17 cellular contexts compared by ENCODE assay signal in the genomic region with DNA sequence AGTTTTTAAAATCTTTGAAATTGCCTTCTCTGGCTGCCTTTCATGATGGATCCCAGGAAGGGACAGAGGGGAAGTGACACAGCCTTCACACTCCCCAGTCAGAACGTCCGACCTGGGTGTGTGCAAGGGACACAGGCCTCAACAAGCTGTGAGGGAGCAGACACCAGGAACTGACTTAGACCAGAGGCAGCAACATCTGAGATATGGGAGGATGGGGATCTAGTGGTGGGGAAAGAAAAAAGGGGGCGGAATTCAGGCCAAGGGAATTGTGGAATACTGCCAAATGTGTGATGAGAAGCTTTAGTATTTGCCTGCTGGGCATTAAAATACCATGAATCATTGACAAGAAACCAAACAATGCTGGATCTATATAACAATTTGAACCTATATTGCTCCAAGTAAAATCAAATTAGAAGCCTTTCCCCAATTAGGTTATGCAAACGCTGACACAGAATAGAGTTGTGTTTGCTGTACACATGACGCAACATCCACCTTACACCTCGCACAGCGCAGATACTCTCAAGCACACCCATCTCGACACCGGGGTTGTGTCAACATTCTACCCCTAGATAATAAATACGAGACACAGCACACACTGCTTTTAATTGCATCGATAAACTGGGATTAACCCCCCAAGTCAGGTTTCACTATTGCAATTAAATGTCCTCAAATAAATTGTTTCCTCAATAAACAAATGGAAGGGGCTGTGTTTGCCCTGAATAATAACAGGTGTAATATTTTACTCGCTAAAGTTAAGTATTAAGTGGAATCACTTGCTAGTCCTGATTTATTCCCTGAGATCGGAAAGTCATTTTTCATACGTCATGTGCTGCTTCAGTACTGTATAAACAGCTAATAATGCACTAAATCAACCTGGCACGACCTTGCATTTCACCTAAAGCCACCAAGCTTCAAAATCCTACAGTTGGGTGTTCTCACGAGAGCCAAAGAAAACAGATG. TPM values are rescaled to one million over a fixed set of nuclear protein-coding genes. Genes with fewer than 3 reads are reported as not detected.
A peak's percentile ranks its signal among the peaks of the same experiment; 100 is the strongest.
DNase-seq lines count a peak whose midpoint lies in the region; ATAC-seq and TF ChIP-seq lines count a peak whose summit lies in the region.
"Had no signal": no experiment of that assay in that cellular context is flagged by ENCODE, and none has a peak within 500 bp of the region (broad histone marks: within the 10 kb centered on the region; RNA-seq: fewer than 3 reads in every experiment).

No MANE protein-coding gene starts in this region.

- CTCF ChIA-PET in activated naive CD4-positive, alpha-beta T cell treated with anti-CD3 and anti-CD28 coated beads for 36 hours (lab: Charles Lee) = no interaction called here

- ATAC-seq in GM19328 (IDR thresholded peaks at IDR 0.05; ENCODE audit: unreplicated experiment) = no peak
- ATAC-seq: left lobe of liver; stimulated activated naive CD8-positive, alpha-beta T cell treated with anti-CD3 and anti-CD28 coated beads, Interleukin-15, amount 100 ng/mL, for 72 hours had no signal

- intact Hi-C loops in cardiac septum (cut with DNase I) = no loop called here
- intact Hi-C loops in activated naive CD4-positive, alpha-beta T cell treated with anti-CD3 and anti-CD28 coated beads for 36 hours (cut with micrococcal nuclease) = no loop called here

- no peaks in the 10 kb centered on the region for H3K36me3 Mint-ChIP-seq in activated naive CD4-positive, alpha-beta T cell treated with anti-CD3 and anti-CD28 coated beads for 36 hours (ENCODE audit: low read depth)
- H3K36me3 Mint-ChIP-seq: activated naive CD4-positive, alpha-beta T cell treated with anti-CD3 and anti-CD28 coated beads, Interleukin-2, amount 10 ng/mL, durations not matched to agents 7 days and 5 days had no signal

- TF ChIP-seq CTCF in epithelial cell of esophagus (IDR thresholded peaks at IDR 0.05; ENCODE audit: insufficient read depth, low read depth, low read length, missing control alignments) = no peak

- peaks cover 71% of the 10 kb centered on the region for H3K27me3 Mint-ChIP-seq in activated naive CD4-positive, alpha-beta T cell treated with anti-CD3 and anti-CD28 coated beads for 36 hours (ENCODE audit: low read depth)

- H3K4me3 ChIP-seq in epithelial cell of esophagus (ENCODE audit: low read length) = no peak overlapping the region

- H3K4me3 Mint-ChIP-seq in activated naive CD4-positive, alpha-beta T cell treated with anti-CD3 and anti-CD28 coated beads for 36 hours = no peak overlapping the region
- H3K4me3 Mint-ChIP-seq: activated naive CD4-positive, alpha-beta T cell treated with anti-CD3 and anti-CD28 coated beads, Interleukin-2, amount 10 ng/mL, durations not matched to agents 7 days and 5 days; stimulated activated naive CD8-positive, alpha-beta T cell treated with anti-CD3 and anti-CD28 coated beads, Interleukin-15, amount 100 ng/mL, for 72 hours had no signal

- H3K9me3 Mint-ChIP-seq in activated naive CD4-positive, alpha-beta T cell treated with anti-CD3 and anti-CD28 coated beads for 36 hours = no peaks in the 10 kb centered on the region
- H3K9me3 Mint-ChIP-seq: activated naive CD4-positive, alpha-beta T cell treated with anti-CD3 and anti-CD28 coated beads, Interleukin-2, amount 10 ng/mL, durations not matched to agents 7 days and 5 days; stimulated activated naive CD8-positive, alpha-beta T cell treated with anti-CD3 and anti-CD28 coated beads, Interleukin-15, amount 100 ng/mL, for 72 hours had no signal

- peak; percentile 29 for DNase-seq in activated CD8-positive, alpha-beta memory T cell treated with anti-CD3 and anti-CD28 coated beads, Interleukin-2, amount 50 U/mL, for 48 hours
- DNase-seq in activated CD8-positive, alpha-beta memory T cell treated with anti-CD3 and anti-CD28 coated beads, Interleukin-2, amount 50 U/mL, for 4 hours = no peak
- peak; percentile 92 for DNase-seq in NCI-H748 (lab: John Stamatoyannopoulos, UW; ENCODE audit: unreplicated experiment)
- DNase-seq in epithelial cell of esophagus (ENCODE audit: low read depth) = peak; percentile 96
- DNase-seq in HUDEP-2 (lab: John Stamatoyannopoulos, UW; ENCODE audit: unreplicated experiment in 76 of 76) = no peak
- no peak for DNase-seq in cardiac septum (ENCODE audit: low spot score)
- no peak for DNase-seq in activated naive CD4-positive, alpha-beta T cell treated with anti-CD3 and anti-CD28 coated beads for 36 hours
- DNase-seq: activated naive CD4-positive, alpha-beta T cell treated with anti-CD3 and anti-CD28 coated beads, Interleukin-2, amount 10 ng/mL, durations not matched to agents 7 days and 5 days; KBM-7; NCI-H1105; NCI-H524; stimulated activated CD4-positive, alpha-beta T cell treated with anti-CD3 and anti-CD28 coated beads, Interleukin-12 subunit alpha, Interleukin-12 subunit beta, amount 100 ng/mL, for 4 hours; stimulated activated naive CD8-positive, alpha-beta T cell treated with anti-CD3 and anti-CD28 coated beads, Interleukin-15, amount 100 ng/mL, for 72 hours; T-helper 1 cell; WERI-Rb-1 had no signal

- H3K27ac Mint-ChIP-seq in activated naive CD4-positive, alpha-beta T cell treated with anti-CD3 and anti-CD28 coated beads for 36 hours = no peak overlapping the region
- H3K27ac Mint-ChIP-seq: activated naive CD4-positive, alpha-beta T cell treated with anti-CD3 and anti-CD28 coated beads, Interleukin-2, amount 10 ng/mL, durations not matched to agents 7 days and 5 days; stimulated activated naive CD8-positive, alpha-beta T cell treated with anti-CD3 and anti-CD28 coated beads, Interleukin-15, amount 100 ng/mL, for 72 hours had no signal

- H3K4me1 Mint-ChIP-seq in activated naive CD4-positive, alpha-beta T cell treated with anti-CD3 and anti-CD28 coated beads for 36 hours (ENCODE audit: low read depth) = no peaks in the 10 kb centered on the region
- H3K4me1 Mint-ChIP-seq: activated naive CD4-positive, alpha-beta T cell treated with anti-CD3 and anti-CD28 coated beads, Interleukin-2, amount 10 ng/mL, durations not matched to agents 7 days and 5 days had no signal

RNA-seq across cellular contexts. Expression of gene MNX1, which starts 17.4 kb away (rescaled TPM):
- total RNA-seq in cardiac septum = not detected
- total RNA-seq in activated naive CD4-positive, alpha-beta T cell treated with anti-CD3 and anti-CD28 coated beads for 36 hours = under 1 TPM in 1 of 2 experiments, not detected in 1; 0.10 TPM
- total RNA-seq: left lobe of liver had no signal

Comparison
In these comparisons a context has a peak if more than half of its experiments do, and no peak if none do; other contexts are left out.
1. DNase-seq: peak in activated CD8-positive, alpha-beta memory T cell treated with anti-CD3 and anti-CD28 coated beads, Interleukin-2, amount 50 U/mL, for 48 hours (single experiment), NCI-H748 (single experiment) and epithelial cell of esophagus (single experiment); none in activated CD8-positive, alpha-beta memory T cell treated with anti-CD3 and anti-CD28 coated beads, Interleukin-2, amount 50 U/mL, for 4 hours (single experiment), HUDEP-2 (0 of 76), cardiac septum (single experiment) and activated naive CD4-positive, alpha-beta T cell treated with anti-CD3 and anti-CD28 coated beads for 36 hours (single experiment).